ENCODE assay signal across 9 cellular contexts in the genomic region with DNA sequence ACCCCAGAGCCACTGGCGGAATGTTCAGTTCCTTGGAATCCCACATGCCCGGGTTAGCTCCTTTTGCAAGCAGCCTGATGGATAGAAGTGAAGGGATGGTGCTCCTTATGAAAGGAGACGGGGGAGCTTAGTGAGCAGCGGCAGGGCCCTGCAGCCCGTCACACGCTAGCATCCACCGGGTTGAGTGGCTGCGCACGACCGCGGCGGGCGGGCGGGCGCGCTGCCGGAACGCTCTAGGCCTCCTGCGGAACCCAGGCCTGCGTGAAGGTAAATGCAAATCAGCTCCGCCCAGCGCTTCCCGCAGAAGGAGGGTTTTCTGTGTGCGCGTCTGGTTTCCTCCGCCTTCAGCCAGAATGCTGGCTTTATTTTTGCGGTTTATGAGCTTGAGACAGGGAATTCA. TPM values are rescaled to one million over a fixed set of nuclear protein-coding genes. Genes with fewer than 3 reads are reported as not detected.
DNase-seq lines count a peak whose midpoint lies in the region; ATAC-seq and TF ChIP-seq lines count a peak whose summit lies in the region.
"Had no signal": no experiment of that assay in that cellular context is flagged by ENCODE, and none has a peak within 500 bp of the region (broad histone marks: within the 10 kb centered on the region; RNA-seq: fewer than 3 reads in every experiment).

No MANE protein-coding gene starts in this region.

- WGBS in endodermal cell (ENCODE audit: insufficient coverage in 1 of 2, insufficient read length in 1 of 2), 2 experiments: 18 to 22% methylated on average over 14 to 27 of the region's 27 CpGs

- peak overlapping the region; percentile 38 for H3K4me3 ChIP-seq in endodermal cell (ENCODE audit: low read length)
- H3K4me3 ChIP-seq: thoracic aorta had no signal

- no peaks in the 10 kb centered on the region for H3K9me3 ChIP-seq in endodermal cell (ENCODE audit: control insufficient read depth, low read length)
- H3K9me3 ChIP-seq: thoracic aorta had no signal

- intact Hi-C loops in posterior vena cava (cut with DNase I): no loop called here

- H3K4me3 Mint-ChIP-seq in endodermal cell (peak overlapping the region; percentile 46), immature natural killer cell (no peak overlapping the region)

- H3K27ac Mint-ChIP-seq in endodermal cell (no peak overlapping the region), immature natural killer cell (no peak overlapping the region)

- H3K4me1 ChIP-seq in endodermal cell (ENCODE audit: control insufficient read depth, insufficient read depth, low read length): no peaks in the 10 kb centered on the region

- no peaks in the 10 kb centered on the region for H3K36me3 ChIP-seq in endodermal cell (ENCODE audit: control insufficient read depth, insufficient read depth, low read length)
- H3K36me3 ChIP-seq: thoracic aorta had no signal

- peak; percentile 19 for DNase-seq in activated CD4-positive, alpha-beta T cell treated with anti-CD3 and anti-CD28 coated beads for 1 hour
- DNase-seq in endodermal cell (peak; percentile 81), putamen (ENCODE audit: low spot score) (peak; percentile 40), posterior vena cava (ENCODE audit: low spot score) (no peak), HCEC 1CT (no peak), immature natural killer cell (no peak)

- peaks cover 50% of the 10 kb centered on the region for H3K27me3 ChIP-seq in endodermal cell (ENCODE audit: control insufficient read depth, insufficient read depth, low read length, poor library complexity, severe bottlenecking)

- no peak for TF ChIP-seq CTCF in endodermal cell (conservative IDR thresholded peaks at IDR 0.05)

- no peak overlapping the region for H3K27ac ChIP-seq in endodermal cell (ENCODE audit: low read depth, low read length)
- H3K27ac ChIP-seq: thoracic aorta had no signal

- H3K27me3 Mint-ChIP-seq in endodermal cell (ENCODE audit: insufficient read depth) (peaks cover 52% of the 10 kb centered on the region), immature natural killer cell (ENCODE audit: low read depth in 3 of 3) (peaks cover 6 to 20% (median 6%) of the 10 kb centered on the region in 3 donors)

- H3K4me1 Mint-ChIP-seq in endodermal cell (peaks cover 7% of the 10 kb centered on the region), immature natural killer cell (peaks cover 0 to 2% of the 10 kb centered on the region in 2 donors)

- H3K36me3 Mint-ChIP-seq in endodermal cell (ENCODE audit: low read depth): no peaks in the 10 kb centered on the region
- no peaks in the 10 kb centered on the region for H3K36me3 Mint-ChIP-seq in immature natural killer cell

- peak; percentile 44 for ATAC-seq in HG02981 (IDR thresholded peaks at IDR 0.05; ENCODE audit: unreplicated experiment)
- no peak for ATAC-seq in GM19324 (IDR thresholded peaks at IDR 0.05; ENCODE audit: low FRiP score, unreplicated experiment)

- H3K9ac ChIP-seq in endodermal cell (ENCODE audit: extremely low read depth, low read length, poor library complexity, severe bottlenecking): no peak overlapping the region

- H3K9me3 Mint-ChIP-seq in endodermal cell: no peaks in the 10 kb centered on the region
- no peaks in the 10 kb centered on the region for H3K9me3 Mint-ChIP-seq in immature natural killer cell

RNA-seq across cellular contexts. Expression of a gene that starts 19.8 kb away (rescaled TPM):
- total RNA-seq in endodermal cell (not detected), posterior vena cava (not detected)
- polyA plus RNA-seq in endodermal cell (2013, experiment 1 of 2): not detected
- not detected for polyA plus RNA-seq in endodermal cell (2013, experiment 2 of 2)
- not detected for polyA plus RNA-seq in immature natural killer cell
- total RNA-seq: thoracic aorta had no signal

RNA-seq across cellular contexts. Expression of a gene that starts 47.4 kb away (rescaled TPM):
- 10 to 100 TPM; 38.0 to 44.4 TPM for total RNA-seq in endodermal cell
- polyA plus RNA-seq in endodermal cell (2013, experiment 1 of 2): 46.3 TPM
- 46.5 TPM for polyA plus RNA-seq in endodermal cell (2013, experiment 2 of 2)
- 10 to 100 TPM; 26.5 to 30.9 TPM for total RNA-seq in posterior vena cava
- 10 to 100 TPM; 56.5 to 90.5 (median 68.7) TPM for polyA plus RNA-seq in immature natural killer cell

Comparison
In these comparisons a context has a peak if more than half of its experiments do, and no peak if none do; other contexts are left out.
1. DNase-seq: peak in activated CD4-positive, alpha-beta T cell treated with anti-CD3 and anti-CD28 coated beads for 1 hour (single experiment), endodermal cell (single experiment) and putamen (single experiment); none in posterior vena cava (single experiment), HCEC 1CT (single experiment) and immature natural killer cell (0 of 3).